ENCODE assay signal across 1 cellular context in genomic region chr16:56673916-56674315, GRCh38.
TF ChIP-seq lines count a peak whose summit lies in the region.

No MANE protein-coding gene starts in this region.

TF ChIP-seq in K562, 482 proteins besides CTCF, POLR2A, EP300 and RAD21:
- TF ChIP-seq SPI1 (IDR thresholded peaks at IDR 0.05; ENCODE audit: borderline replicate concordance, low read depth, low read length), result peak; percentile 56; the same call in 1 of the 2 replicates
- no peak for TF ChIP-seq MEF2A (IDR thresholded peaks at IDR 0.05; ENCODE audit: control insufficient read depth, low read depth, low read length)
- TF ChIP-seq CXXC5 (CRISPR knock-in tag; IDR thresholded peaks at IDR 0.05), result 0 out of 2 replicates have a peak, but pooled peaks have one; percentile 15
- TF ChIP-seq ZFP36 (IDR thresholded peaks at IDR 0.05; ENCODE audit: low read depth, low read length, partially characterized antibody), result peak; percentile 40
- no peak for TF ChIP-seq ZC3H4 (CRISPR knock-in tag; IDR thresholded peaks at IDR 0.05; ENCODE audit: borderline replicate concordance)
- no peak for TF ChIP-seq ZBTB43 (CRISPR knock-in tag; IDR thresholded peaks at IDR 0.05)
- TF ChIP-seq DEAF1 (CRISPR knock-in tag; IDR thresholded peaks at IDR 0.05), result peak; percentile 34; the same call in 1 of the 2 replicates
- no peak for TF ChIP-seq SMARCA4 (IDR thresholded peaks at IDR 0.05)
- TF ChIP-seq CTCFL (IDR thresholded peaks at IDR 0.05; ENCODE audit: borderline replicate concordance, insufficient read depth, low read depth, low read length, poor library complexity, severe bottlenecking), result peak; percentile 52
- peak; percentile 68 for TF ChIP-seq SMC3 (conservative IDR thresholded peaks at IDR 0.05; ENCODE audit: insufficient read depth, low read depth, low read length)
